Comparison of ENCODE assay signal across 11 cellular contexts in the genomic region with DNA sequence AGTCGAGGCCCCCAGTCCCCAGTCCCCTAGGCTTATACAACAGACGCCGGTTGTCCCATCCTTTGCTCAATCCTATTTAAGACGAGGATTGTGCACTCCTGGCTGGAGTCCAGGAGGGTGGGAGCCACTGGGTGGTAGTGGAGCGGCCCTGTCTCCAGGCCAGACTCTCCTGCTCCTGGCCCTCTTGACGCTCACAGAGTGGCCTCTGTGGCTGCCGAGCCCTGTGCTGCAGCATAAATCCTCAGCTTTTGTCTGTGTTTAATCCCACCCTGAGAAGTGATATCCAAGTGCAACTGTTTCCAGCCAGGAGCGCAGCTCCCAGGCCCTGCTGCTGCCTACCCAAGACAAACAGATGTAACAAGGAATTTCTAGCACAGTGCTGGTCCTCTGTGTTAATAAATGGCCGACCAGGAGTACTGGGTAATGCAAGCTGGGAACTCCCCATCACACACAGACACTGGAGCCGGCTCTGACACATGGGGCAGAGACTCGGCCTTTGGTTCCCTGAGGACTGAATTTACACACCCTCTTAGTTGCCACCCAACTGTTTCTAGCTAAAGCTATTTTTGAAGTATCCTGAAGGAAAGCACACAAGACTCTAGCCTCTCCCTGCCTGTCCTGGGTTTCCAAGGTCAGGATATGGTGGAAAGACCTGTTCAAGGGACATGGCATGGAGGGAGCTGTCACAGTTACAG.
DNase-seq lines count a peak whose midpoint lies in the region.
"Had no signal": no experiment of that assay in that cellular context is flagged by ENCODE, and none has a peak within 500 bp of the region (broad histone marks: within the 10 kb centered on the region; RNA-seq: fewer than 3 reads in every experiment).

No MANE protein-coding gene starts in this region.

- H3K9me3 ChIP-seq in esophagus (ENCODE audit: control insufficient read depth in 2 of 2, insufficient read depth in 1 of 2, low read depth in 1 of 2, low read length in 1 of 2) (no peaks in the 10 kb centered on the region), mesodermal cell (ENCODE audit: control insufficient read depth, low read length) (no peaks in the 10 kb centered on the region), stomach smooth muscle (ENCODE audit: control insufficient read depth in 2 of 2, low read length in 2 of 2) (no peaks in the 10 kb centered on the region)

- peak overlapping the region; percentile 60 to 80 for H3K27ac ChIP-seq in esophagus (ENCODE audit: low read depth in 2 of 2, low read length in 1 of 2)
- peak overlapping the region; percentile 83 for H3K27ac ChIP-seq in mesodermal cell (ENCODE audit: low read depth, low read length, severe bottlenecking)
- peak overlapping the region; percentile 53 for H3K27ac ChIP-seq in stomach smooth muscle (ENCODE audit: low read length)

- H3K27me3 ChIP-seq in esophagus (ENCODE audit: control insufficient read depth in 1 of 2, insufficient read depth in 2 of 2, low read length in 2 of 2) (no peaks in the 10 kb centered on the region), stomach smooth muscle (ENCODE audit: control insufficient read depth in 1 of 2, insufficient read depth in 2 of 2, low read length in 2 of 2) (no peaks in the 10 kb centered on the region)

- DNase-seq in NCI-H524 (lab: John Stamatoyannopoulos, UW): peak; percentile 14 to 49
- DNase-seq in NCI-H524 treated with DMSO at 0.1 percent for 48 hours (lab: John Stamatoyannopoulos, UW): no peak
- DNase-seq in NCI-H1417 (lab: John Stamatoyannopoulos, UW): no peak
- no peak for DNase-seq in dedifferentiated amniotic fluid mesenchymal stem cell (ENCODE audit: extremely low spot score)
- DNase-seq in HuH-7 (ENCODE audit: low spot score): no peak
- DNase-seq: activated CD4-positive, alpha-beta T cell treated with anti-CD3 and anti-CD28 coated beads, Interleukin-2, amount 50 U/mL, for 48 hours; activated effector memory CD4-positive, alpha-beta T cell treated with Interleukin-2 at 50 U/mL for 16 hours; T-helper 1 cell had no signal

- peaks cover 2 to 8% of the 10 kb centered on the region in 2 donors for H3K4me1 ChIP-seq in esophagus (ENCODE audit: control insufficient read depth in 2 of 2, insufficient read depth in 2 of 2, low read length in 1 of 2)
- H3K4me1 ChIP-seq in mesodermal cell (ENCODE audit: control insufficient read depth, insufficient read depth, low read length, poor library complexity, severe bottlenecking): peaks cover 37% of the 10 kb centered on the region
- peaks cover 15% of the 10 kb centered on the region for H3K4me1 ChIP-seq in stomach smooth muscle (ENCODE audit: control insufficient read depth, insufficient read depth, low read length)

- peak overlapping the region; percentile 38 to 59 for H3K9ac ChIP-seq in stomach smooth muscle (ENCODE audit: low read length in 2 of 2)

- WGBS in esophagus, 2 donors: 48 to 60% methylated on average over 11 of the region's 11 CpGs
- 89 to 97% methylated on average over 6 of the region's 11 CpGs for WGBS in mesodermal cell (ENCODE audit: insufficient coverage in 2 of 2), 2 experiments

- H3K4me3 ChIP-seq in esophagus (ENCODE audit: low read depth in 1 of 2, low read length in 2 of 2) (no peak overlapping the region), mesodermal cell (ENCODE audit: extremely low read depth, insufficient read depth, low read length, poor library complexity, severe bottlenecking) (no peak overlapping the region), stomach smooth muscle (ENCODE audit: low read length in 2 of 2) (peak overlapping the region; percentile 63 to 74)

- peaks cover 0 to 6% of the 10 kb centered on the region in 2 donors for H3K36me3 ChIP-seq in esophagus (ENCODE audit: control insufficient read depth in 2 of 2, insufficient read depth in 2 of 2, low read length in 1 of 2)
- no peaks in the 10 kb centered on the region for H3K36me3 ChIP-seq in mesodermal cell (ENCODE audit: control insufficient read depth, insufficient read depth, low read length)
- peaks cover 0 to 2% of the 10 kb centered on the region in 2 donors for H3K36me3 ChIP-seq in stomach smooth muscle (ENCODE audit: control insufficient read depth in 2 of 2, insufficient read depth in 2 of 2, low read length in 2 of 2)

Comparison
In these comparisons a context has a peak if more than half of its experiments do, and no peak if none do; other contexts are left out.
1. DNase-seq: peak in NCI-H524 (2 of 2); none in NCI-H524 treated with DMSO at 0.1 percent for 48 hours (single experiment), NCI-H1417 (0 of 3), dedifferentiated amniotic fluid mesenchymal stem cell (single experiment) and HuH-7 (single experiment).
2. H3K4me3 ChIP-seq: peak in stomach smooth muscle (2 of 2); none in esophagus (0 of 2) and mesodermal cell (single experiment).
3. Peak in every context shown above with its lines, with median percentiles within 50 percentile points of each other: H3K27ac ChIP-seq.